Comparison of ENCODE assay signal across 12 cellular contexts in genomic region chr7:1501487-1502270, GRCh38. TPM values are rescaled to one million over a fixed set of nuclear protein-coding genes. Genes with fewer than 3 reads are reported as not detected.
DNase-seq lines count a peak whose midpoint lies in the region; ATAC-seq, FAIRE-seq and TF ChIP-seq lines count a peak whose summit lies in the region.
"Had no signal": no experiment of that assay in that cellular context is flagged by ENCODE, and none has a peak within 500 bp of the region (broad histone marks: within the 10 kb centered on the region; RNA-seq: fewer than 3 reads in every experiment).

No MANE protein-coding gene starts in this region.

- no peak overlapping the region for H3K4me3 ChIP-seq in HepG2 (replicated peaks in 1 of 3; ENCODE audit: insufficient read depth in 1 of 3, low read depth in 2 of 3, low read length in 3 of 3)
- no peak overlapping the region for H3K4me3 ChIP-seq in right lobe of liver
- H3K4me3 ChIP-seq in kidney (ENCODE audit: low read length in 2 of 2) = no peak overlapping the region

- TF ChIP-seq POLR2A in HepG2 (IDR thresholded peaks at IDR 0.05; ENCODE audit: insufficient read depth in 1 of 2, low read depth in 2 of 2, low read length in 2 of 2) (no peak), right lobe of liver (IDR thresholded peaks at IDR 0.05) (no peak)

- peak overlapping the region; percentile 84 for H3K4me3 Mint-ChIP-seq in activated CD4-positive, alpha-beta memory T cell treated with anti-CD3 and anti-CD28 coated beads, Interleukin-2, amount 10 ng/mL, durations not matched to agents 7 days and 5 days
- H3K4me3 Mint-ChIP-seq in type B pancreatic cell = peak overlapping the region; percentile 86

- no peaks in the 10 kb centered on the region for H3K27me3 Mint-ChIP-seq in activated CD4-positive, alpha-beta memory T cell treated with anti-CD3 and anti-CD28 coated beads, Interleukin-2, amount 10 ng/mL, durations not matched to agents 7 days and 5 days
- H3K27me3 Mint-ChIP-seq in type B pancreatic cell = no peaks in the 10 kb centered on the region

- peaks cover 34% of the 10 kb centered on the region for H3K4me1 Mint-ChIP-seq in activated CD4-positive, alpha-beta memory T cell treated with anti-CD3 and anti-CD28 coated beads, Interleukin-2, amount 10 ng/mL, durations not matched to agents 7 days and 5 days
- peaks cover 9% of the 10 kb centered on the region for H3K4me1 Mint-ChIP-seq in type B pancreatic cell (ENCODE audit: unreplicated experiment)

- POLR2A ChIA-PET in HepG2 (lab: Yijun Ruan, JAX) = no interaction called here
- POLR2A ChIA-PET in activated CD4-positive, alpha-beta memory T cell treated with anti-CD3 and anti-CD28 coated beads, Interleukin-2, amount 10 ng/mL, durations not matched to agents 7 days and 5 days (lab: Charles Lee) = no interaction called here

- in situ Hi-C loops in HepG2 (cut with HindIII; ENCODE audit: extremely low pct_ligation_motif_present, low pct_unique_long_range_greater_than_20kb) = loop anchor here (5.0 kb wide), 1 partner anchor 56 kb away; the partner anchor contains the start of gene TMEM184A

- TF ChIP-seq CTCF in HepG2 (CRISPR knock-in tag; IDR thresholded peaks at IDR 0.05) = no peak
- TF ChIP-seq CTCF in right lobe of liver (IDR thresholded peaks at IDR 0.05) = no peak
- TF ChIP-seq CTCF in kidney (IDR thresholded peaks at IDR 0.05; ENCODE audit: borderline replicate concordance, extremely low read depth, insufficient read depth) = no peak
- TF ChIP-seq CTCF in type B pancreatic cell (conservative IDR thresholded peaks at IDR 0.05) = no peak

- TF ChIP-seq EP300 in HepG2 (IDR thresholded peaks at IDR 0.05; ENCODE audit: low read depth in 2 of 2, low read length in 2 of 2) (no peak), HepG2 (CRISPR knock-in tag; IDR thresholded peaks at IDR 0.05; ENCODE audit: borderline replicate concordance) (no peak)

- H3K9me3 ChIP-seq in HepG2 (ENCODE audit: low read length) (no peaks in the 10 kb centered on the region), right lobe of liver (no peaks in the 10 kb centered on the region), kidney (ENCODE audit: control insufficient read depth in 1 of 2, low read length in 2 of 2) (no peaks in the 10 kb centered on the region)

- no peak overlapping the region for H3K9ac ChIP-seq in HepG2 (ENCODE audit: insufficient read depth, low read depth, low read length)
- H3K9ac ChIP-seq in kidney (ENCODE audit: low read length in 2 of 2) = no peak overlapping the region

- no peaks in the 10 kb centered on the region; a peak in 1 of 5 replicates for H3K27me3 ChIP-seq in HepG2 (ENCODE audit: control insufficient read depth in 1 of 2, insufficient read depth in 2 of 2, low read length in 2 of 2)
- H3K27me3 ChIP-seq in right lobe of liver = no peaks in the 10 kb centered on the region

- peak overlapping the region; percentile 32 for H3K27ac Mint-ChIP-seq in activated CD4-positive, alpha-beta memory T cell treated with anti-CD3 and anti-CD28 coated beads, Interleukin-2, amount 10 ng/mL, durations not matched to agents 7 days and 5 days
- H3K27ac Mint-ChIP-seq in type B pancreatic cell = no peak overlapping the region

- no peak overlapping the region for H2AFZ ChIP-seq in HepG2 (ENCODE audit: low read length)

- no peak for FAIRE-seq in HepG2 (lab: Jason Lieb, UNC)
- no peak for FAIRE-seq in kidney (lab: Jason Lieb, UNC)

- no peak for ATAC-seq in HepG2
- no peak for ATAC-seq in right lobe of liver
- no peak for ATAC-seq in HG03108 (IDR thresholded peaks at IDR 0.05; ENCODE audit: unreplicated experiment)

- H3K79me2 ChIP-seq in HepG2 (ENCODE audit: insufficient read depth, low read length) = peaks cover 26% of the 10 kb centered on the region

- intact Hi-C loops in HepG2 (cut with micrococcal nuclease; ENCODE audit: unreplicated experiment) (no loop called here), right lobe of liver (cut with DNase I) (loop anchor here in 1 of 2 donors (5.0 kb wide), 1 partner anchor 51 kb away; no protein-coding TSS in a partner anchor), kidney (cut with DNase I) (no loop called here)

- H3K27ac ChIP-seq in HepG2 (ENCODE audit: extremely low read length, insufficient read depth, low read length) (no peak overlapping the region), right lobe of liver (no peak overlapping the region), kidney (ENCODE audit: low read depth in 2 of 2, low read length in 2 of 2) (no peak overlapping the region)

- CTCF ChIA-PET in HepG2 (lab: Yijun Ruan, JAX; ENCODE audit: low intra/inter-chr PET ratio, low total read pairs) = no interaction called here
- CTCF ChIA-PET in activated CD4-positive, alpha-beta memory T cell treated with anti-CD3 and anti-CD28 coated beads, Interleukin-2, amount 10 ng/mL, durations not matched to agents 7 days and 5 days (lab: Charles Lee) = no interaction called here

- H3K36me3 Mint-ChIP-seq in activated CD4-positive, alpha-beta memory T cell treated with anti-CD3 and anti-CD28 coated beads, Interleukin-2, amount 10 ng/mL, durations not matched to agents 7 days and 5 days (ENCODE audit: low read depth) = peaks cover 36% of the 10 kb centered on the region
- no peaks in the 10 kb centered on the region for H3K36me3 Mint-ChIP-seq in type B pancreatic cell

- no TSS peak for BruUV-seq in HepG2 (replicated peaks; lab: Mats Ljungman, UMichigan)

- TF ChIP-seq RAD21 in HepG2 (CRISPR knock-in tag; IDR thresholded peaks at IDR 0.05) = no peak

- DNase-seq in HepG2 (ENCODE audit: low spot score) = no peak
- DNase-seq in right lobe of liver = no peak
- no peak for DNase-seq in activated CD4-positive, alpha-beta memory T cell treated with anti-CD3 and anti-CD28 coated beads, Interleukin-2, amount 10 ng/mL, durations not matched to agents 7 days and 5 days
- DNase-seq in kidney = peak; percentile 74
- DNase-seq in type B pancreatic cell (ENCODE audit: extremely low spot score, unreplicated experiment) = no peak
- no peak for DNase-seq in stimulated activated CD4-positive, alpha-beta T cell treated with anti-CD3 and anti-CD28 coated beads, Interleukin-1b, Interleukin-23, amount 100 ng/mL, for 48 hours
- no peak for DNase-seq in DMS53 treated with DMSO at 0.1 percent for 48 hours (lab: John Stamatoyannopoulos, UW; ENCODE audit: unreplicated experiment)
- DNase-seq: NCI-H146, NCI-H510A treated with DMSO at 0.1 percent for 48 hours, posterior cingulate gyrus, SW 1271 had no signal

- H3K36me3 ChIP-seq in HepG2 (replicated peaks in 1 of 2; ENCODE audit: control insufficient read depth in 1 of 2, insufficient read depth in 2 of 2, low read length in 2 of 2) (peaks cover 18 to 48% of the 10 kb centered on the region in 2 experiments), right lobe of liver (peaks cover 0 to 36% (median 3%) of the 10 kb centered on the region in 4 donors), kidney (ENCODE audit: control insufficient read depth in 1 of 2, insufficient read depth in 2 of 2, low read length in 2 of 2) (peaks cover 3 to 14% of the 10 kb centered on the region in 2 donors)

- WGBS in HepG2 (ENCODE audit: low lambda C conversion rate) = 97% methylated on average over 17 of the region's 21 CpGs
- 93% methylated on average over 12 of the region's 21 CpGs for WGBS in right lobe of liver (ENCODE audit: insufficient coverage, low coverage, low lambda C conversion rate, missing lambda C conversion rate)

- no peaks in the 10 kb centered on the region for H4K20me1 ChIP-seq in HepG2 (ENCODE audit: insufficient read depth, low read length)

- H3K4me2 ChIP-seq in HepG2 (ENCODE audit: low read depth, low read length) = no peak overlapping the region

- no peaks in the 10 kb centered on the region for H3K9me3 Mint-ChIP-seq in activated CD4-positive, alpha-beta memory T cell treated with anti-CD3 and anti-CD28 coated beads, Interleukin-2, amount 10 ng/mL, durations not matched to agents 7 days and 5 days
- no peaks in the 10 kb centered on the region for H3K9me3 Mint-ChIP-seq in type B pancreatic cell

- peaks cover 29% of the 10 kb centered on the region for H3K4me1 ChIP-seq in HepG2 (ENCODE audit: insufficient read depth, low read length)
- H3K4me1 ChIP-seq in right lobe of liver = peaks cover 0 to 8% (median 3%) of the 10 kb centered on the region in 4 donors
- peaks cover 5 to 7% of the 10 kb centered on the region in 2 donors for H3K4me1 ChIP-seq in kidney (ENCODE audit: control insufficient read depth in 1 of 2, insufficient read depth in 1 of 2, low read depth in 1 of 2, low read length in 2 of 2)

RNA-seq across cellular contexts. Expression of gene INTS1, which starts 2.5 kb away (rescaled TPM):
- total RNA-seq in HepG2 (2016; rRNA removed; fragmentation: Illumina TruSeq; extraction: Trizol) (17.3 and 29.0 TPM in 2 replicates), right lobe of liver (10 to 100 TPM; 30.1 to 49.6 (median 41.2) TPM), kidney (91.3 TPM), type B pancreatic cell (ENCODE audit: low replicate concordance) (112 and 134 TPM in 2 replicates)
- 5.1 and 5.5 TPM in 2 replicates for total RNA-seq in HepG2 (2016; cell fraction: cytosol; rRNA removed; fragmentation: Illumina TruSeq; extraction: Trizol; ENCODE audit: low read depth)
- total RNA-seq in HepG2 (2016; cell fraction: insoluble cytoplasmic fraction; rRNA removed; fragmentation: Illumina TruSeq; extraction: Trizol) = 10.4 and 29.7 TPM in 2 replicates
- 7.6 and 9.1 TPM in 2 replicates for total RNA-seq in HepG2 (2016; cell fraction: membrane; rRNA removed; fragmentation: Illumina TruSeq; extraction: Trizol)
- total RNA-seq in HepG2 (2016; cell fraction: nucleus; rRNA removed; fragmentation: Illumina TruSeq; extraction: Trizol) = 41.5 and 48.7 TPM in 2 replicates
- polyA plus RNA-seq in HepG2 (2011; rRNA removed) (13.7 and 18.2 TPM in 2 replicates), kidney (ENCODE audit: insufficient read depth, low read depth, low replicate concordance) (62.8 TPM)
- 13.7 and 18.1 TPM in 2 replicates for polyA plus RNA-seq in HepG2 (2011; cell fraction: cytosol; rRNA removed)
- polyA plus RNA-seq in HepG2 (2011; cell fraction: nucleus; rRNA removed) = 167 and 254 TPM in 2 replicates
- 20.5 and 22.5 TPM in 2 replicates for polyA plus RNA-seq in HepG2 (2012)
- 3.9 and 4.3 TPM in 2 replicates for polyA plus RNA-seq in HepG2 (2016; cell fraction: cytosol; fragmentation: Illumina TruSeq; extraction: Trizol; ENCODE audit: low read depth)
- polyA plus RNA-seq in HepG2 (2016; cell fraction: insoluble cytoplasmic fraction; fragmentation: Illumina TruSeq; extraction: Trizol; ENCODE audit: low read depth) = 11.9 and 26.2 TPM in 2 replicates
- polyA plus RNA-seq in HepG2 (2016; cell fraction: membrane; fragmentation: Illumina TruSeq; extraction: Trizol; ENCODE audit: low read depth) = 6.0 and 6.1 TPM in 2 replicates
- 118 and 123 TPM in 2 replicates for polyA plus RNA-seq in HepG2 (2016; cell fraction: nucleus; fragmentation: Illumina TruSeq; extraction: Trizol; ENCODE audit: insufficient read depth, low read depth)
- 33.5 and 55.8 TPM in 2 replicates for polyA minus RNA-seq in HepG2 (2011; rRNA and poly(A)+ RNA removed; ENCODE audit: low replicate concordance)
- 18.4 and 23.7 TPM in 2 replicates for polyA minus RNA-seq in HepG2 (2011; cell fraction: cytosol; rRNA and poly(A)+ RNA removed)
- polyA minus RNA-seq in HepG2 (2011; cell fraction: nucleus; rRNA and poly(A)+ RNA removed) = 25.5 and 29.1 TPM in 2 replicates
- 10 to 100 TPM; 79.2 to 87.5 TPM for total RNA-seq in activated CD4-positive, alpha-beta memory T cell treated with anti-CD3 and anti-CD28 coated beads, Interleukin-2, amount 10 ng/mL, durations not matched to agents 7 days and 5 days

RNA-seq across cellular contexts. Expression of gene MAFK, which starts 28.8 kb away (rescaled TPM):
- 9.2 and 10.4 TPM in 2 replicates for total RNA-seq in HepG2 (2016; rRNA removed; fragmentation: Illumina TruSeq; extraction: Trizol)
- total RNA-seq in HepG2 (2016; cell fraction: cytosol; rRNA removed; fragmentation: Illumina TruSeq; extraction: Trizol; ENCODE audit: low read depth) = 1.4 and 1.5 TPM in 2 replicates
- 8.1 and 11.1 TPM in 2 replicates for total RNA-seq in HepG2 (2016; cell fraction: insoluble cytoplasmic fraction; rRNA removed; fragmentation: Illumina TruSeq; extraction: Trizol)
- total RNA-seq in HepG2 (2016; cell fraction: membrane; rRNA removed; fragmentation: Illumina TruSeq; extraction: Trizol) = 4.0 and 4.6 TPM in 2 replicates
- total RNA-seq in HepG2 (2016; cell fraction: nucleus; rRNA removed; fragmentation: Illumina TruSeq; extraction: Trizol) = 6.5 TPM in 2 replicates
- 7.3 and 13.8 TPM in 2 replicates for polyA plus RNA-seq in HepG2 (2011; rRNA removed)
- 6.2 and 7.3 TPM in 2 replicates for polyA plus RNA-seq in HepG2 (2011; cell fraction: cytosol; rRNA removed)
- polyA plus RNA-seq in HepG2 (2011; cell fraction: nucleus; rRNA removed) = 63.2 and 72.7 TPM in 2 replicates
- polyA plus RNA-seq in HepG2 (2012) = 15.2 and 31.6 TPM in 2 replicates
- 0.54 and 0.61 TPM in 2 replicates for polyA plus RNA-seq in HepG2 (2016; cell fraction: cytosol; fragmentation: Illumina TruSeq; extraction: Trizol; ENCODE audit: low read depth)
- polyA plus RNA-seq in HepG2 (2016; cell fraction: insoluble cytoplasmic fraction; fragmentation: Illumina TruSeq; extraction: Trizol; ENCODE audit: low read depth) = 6.5 and 8.2 TPM in 2 replicates
- 1.9 TPM in 2 replicates for polyA plus RNA-seq in HepG2 (2016; cell fraction: membrane; fragmentation: Illumina TruSeq; extraction: Trizol; ENCODE audit: low read depth)
- 19.6 and 20.9 TPM in 2 replicates for polyA plus RNA-seq in HepG2 (2016; cell fraction: nucleus; fragmentation: Illumina TruSeq; extraction: Trizol; ENCODE audit: insufficient read depth, low read depth)
- polyA minus RNA-seq in HepG2 (2011; rRNA and poly(A)+ RNA removed; ENCODE audit: low replicate concordance) = 11.1 and 17.4 TPM in 2 replicates
- 12.7 and 12.8 TPM in 2 replicates for polyA minus RNA-seq in HepG2 (2011; cell fraction: cytosol; rRNA and poly(A)+ RNA removed)
- 10.8 and 12.7 TPM in 2 replicates for polyA minus RNA-seq in HepG2 (2011; cell fraction: nucleus; rRNA and poly(A)+ RNA removed)
- 10 to 100 TPM in 4 of 6 experiments, 1 to 10 TPM in 2; 6.9 to 29.7 (median 13.1) TPM for total RNA-seq in right lobe of liver
- 10 to 100 TPM; 34.1 to 37.6 TPM for total RNA-seq in activated CD4-positive, alpha-beta memory T cell treated with anti-CD3 and anti-CD28 coated beads, Interleukin-2, amount 10 ng/mL, durations not matched to agents 7 days and 5 days
- total RNA-seq in kidney = 37.0 TPM
- 12.9 TPM for polyA plus RNA-seq in kidney (ENCODE audit: insufficient read depth, low read depth, low replicate concordance)
- 8.2 and 19.9 TPM in 2 replicates for total RNA-seq in type B pancreatic cell (ENCODE audit: low replicate concordance)

RNA-seq across cellular contexts. Expression of gene MICALL2, which starts 42.4 kb away (rescaled TPM):
- total RNA-seq in HepG2 (2016; rRNA removed; fragmentation: Illumina TruSeq; extraction: Trizol) (1.8 and 5.8 TPM in 2 replicates), right lobe of liver (10 to 100 TPM in 5 of 6 experiments, 1 to 10 TPM in 1; 8.2 to 23.8 (median 13.6) TPM), kidney (53.4 TPM), type B pancreatic cell (ENCODE audit: low replicate concordance) (5.6 and 12.3 TPM in 2 replicates)
- 5.5 and 6.3 TPM in 2 replicates for total RNA-seq in HepG2 (2016; cell fraction: cytosol; rRNA removed; fragmentation: Illumina TruSeq; extraction: Trizol; ENCODE audit: low read depth)
- 2.1 and 6.3 TPM in 2 replicates for total RNA-seq in HepG2 (2016; cell fraction: insoluble cytoplasmic fraction; rRNA removed; fragmentation: Illumina TruSeq; extraction: Trizol)
- total RNA-seq in HepG2 (2016; cell fraction: membrane; rRNA removed; fragmentation: Illumina TruSeq; extraction: Trizol) = 2.9 and 3.0 TPM in 2 replicates
- 7.9 and 10.2 TPM in 2 replicates for total RNA-seq in HepG2 (2016; cell fraction: nucleus; rRNA removed; fragmentation: Illumina TruSeq; extraction: Trizol)
- polyA plus RNA-seq in HepG2 (2011; rRNA removed) (12.4 and 15.0 TPM in 2 replicates), kidney (ENCODE audit: insufficient read depth, low read depth, low replicate concordance) (16.6 TPM)
- 2.3 and 4.4 TPM in 2 replicates for polyA plus RNA-seq in HepG2 (2011; cell fraction: cytosol; rRNA removed)
- 231 and 294 TPM in 2 replicates for polyA plus RNA-seq in HepG2 (2011; cell fraction: nucleus; rRNA removed)
- 5.9 and 10.1 TPM in 2 replicates for polyA plus RNA-seq in HepG2 (2012)
- polyA plus RNA-seq in HepG2 (2016; cell fraction: cytosol; fragmentation: Illumina TruSeq; extraction: Trizol; ENCODE audit: low read depth) = 1.1 and 1.7 TPM in 2 replicates
- polyA plus RNA-seq in HepG2 (2016; cell fraction: insoluble cytoplasmic fraction; fragmentation: Illumina TruSeq; extraction: Trizol; ENCODE audit: low read depth) = 1.9 and 2.3 TPM in 2 replicates
- 1.3 and 1.7 TPM in 2 replicates for polyA plus RNA-seq in HepG2 (2016; cell fraction: membrane; fragmentation: Illumina TruSeq; extraction: Trizol; ENCODE audit: low read depth)
- 32.1 and 32.9 TPM in 2 replicates for polyA plus RNA-seq in HepG2 (2016; cell fraction: nucleus; fragmentation: Illumina TruSeq; extraction: Trizol; ENCODE audit: insufficient read depth, low read depth)
- polyA minus RNA-seq in HepG2 (2011; rRNA and poly(A)+ RNA removed; ENCODE audit: low replicate concordance) = 17.6 and 22.4 TPM in 2 replicates
- polyA minus RNA-seq in HepG2 (2011; cell fraction: cytosol; rRNA and poly(A)+ RNA removed) = 2.2 and 2.5 TPM in 2 replicates
- polyA minus RNA-seq in HepG2 (2011; cell fraction: nucleus; rRNA and poly(A)+ RNA removed) = 26.2 and 30.8 TPM in 2 replicates
- 1 to 10 TPM; 1.5 to 1.6 TPM for total RNA-seq in activated CD4-positive, alpha-beta memory T cell treated with anti-CD3 and anti-CD28 coated beads, Interleukin-2, amount 10 ng/mL, durations not matched to agents 7 days and 5 days

RNA-seq across cellular contexts. Expression of gene TMEM184A, which starts 54.3 kb away (rescaled TPM):
- 3.1 and 9.5 TPM in 2 replicates for total RNA-seq in HepG2 (2016; rRNA removed; fragmentation: Illumina TruSeq; extraction: Trizol)
- total RNA-seq in HepG2 (2016; cell fraction: cytosol; rRNA removed; fragmentation: Illumina TruSeq; extraction: Trizol; ENCODE audit: low read depth) = 4.3 and 4.6 TPM in 2 replicates
- 3.8 and 10.6 TPM in 2 replicates for total RNA-seq in HepG2 (2016; cell fraction: insoluble cytoplasmic fraction; rRNA removed; fragmentation: Illumina TruSeq; extraction: Trizol)
- total RNA-seq in HepG2 (2016; cell fraction: membrane; rRNA removed; fragmentation: Illumina TruSeq; extraction: Trizol) = 5.7 and 6.3 TPM in 2 replicates
- 11.4 and 11.7 TPM in 2 replicates for total RNA-seq in HepG2 (2016; cell fraction: nucleus; rRNA removed; fragmentation: Illumina TruSeq; extraction: Trizol)
- 20.4 and 33.1 TPM in 2 replicates for polyA plus RNA-seq in HepG2 (2011; rRNA removed)
- polyA plus RNA-seq in HepG2 (2011; cell fraction: cytosol; rRNA removed) = 9.9 and 13.2 TPM in 2 replicates
- polyA plus RNA-seq in HepG2 (2011; cell fraction: nucleus; rRNA removed) = 144 and 175 TPM in 2 replicates
- 8.4 and 10.9 TPM in 2 replicates for polyA plus RNA-seq in HepG2 (2012)
- 3.6 and 4.0 TPM in 2 replicates for polyA plus RNA-seq in HepG2 (2016; cell fraction: cytosol; fragmentation: Illumina TruSeq; extraction: Trizol; ENCODE audit: low read depth)
- 4.3 and 5.0 TPM in 2 replicates for polyA plus RNA-seq in HepG2 (2016; cell fraction: insoluble cytoplasmic fraction; fragmentation: Illumina TruSeq; extraction: Trizol; ENCODE audit: low read depth)
- polyA plus RNA-seq in HepG2 (2016; cell fraction: membrane; fragmentation: Illumina TruSeq; extraction: Trizol; ENCODE audit: low read depth) = 4.3 and 5.3 TPM in 2 replicates
- polyA plus RNA-seq in HepG2 (2016; cell fraction: nucleus; fragmentation: Illumina TruSeq; extraction: Trizol; ENCODE audit: insufficient read depth, low read depth) = 25.4 and 29.2 TPM in 2 replicates
- polyA minus RNA-seq in HepG2 (2011; rRNA and poly(A)+ RNA removed; ENCODE audit: low replicate concordance) = 70.5 and 85.2 TPM in 2 replicates
- 6.3 and 12.4 TPM in 2 replicates for polyA minus RNA-seq in HepG2 (2011; cell fraction: cytosol; rRNA and poly(A)+ RNA removed)
- 27.6 and 31.7 TPM in 2 replicates for polyA minus RNA-seq in HepG2 (2011; cell fraction: nucleus; rRNA and poly(A)+ RNA removed)
- 10 to 100 TPM; 15.1 to 32.8 (median 26.7) TPM for total RNA-seq in right lobe of liver
- not detected for total RNA-seq in activated CD4-positive, alpha-beta memory T cell treated with anti-CD3 and anti-CD28 coated beads, Interleukin-2, amount 10 ng/mL, durations not matched to agents 7 days and 5 days
- 11.0 TPM for total RNA-seq in kidney
- 6.8 TPM for polyA plus RNA-seq in kidney (ENCODE audit: insufficient read depth, low read depth, low replicate concordance)
- 6.6 and 7.6 TPM in 2 replicates for total RNA-seq in type B pancreatic cell (ENCODE audit: low replicate concordance)
